Comparison of ENCODE assay signal across 11 cellular contexts in the genomic region with DNA sequence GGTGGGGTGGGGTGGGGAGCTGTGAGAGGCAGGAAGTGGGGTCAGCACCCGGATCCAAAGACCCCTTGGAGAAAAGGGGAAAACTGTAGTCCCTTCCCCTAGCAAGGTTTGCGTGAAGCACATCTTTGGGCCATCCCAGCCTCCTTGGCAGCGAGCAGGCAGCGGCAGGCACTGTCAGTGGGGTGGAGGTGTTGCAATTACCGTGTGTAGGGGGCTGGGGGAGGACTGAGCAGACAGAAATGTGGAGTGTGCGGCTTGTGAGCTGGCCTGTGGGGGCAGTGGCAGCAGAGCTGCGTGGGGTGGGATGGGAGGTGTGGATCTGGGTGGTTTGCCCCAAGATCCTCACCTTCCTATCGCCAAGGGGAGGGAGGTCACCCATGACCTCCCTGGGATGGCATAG. TPM values are rescaled to one million over a fixed set of nuclear protein-coding genes. Genes with fewer than 3 reads are reported as not detected.
DNase-seq lines count a peak whose midpoint lies in the region; ATAC-seq, FAIRE-seq and TF ChIP-seq lines count a peak whose summit lies in the region.
"Had no signal": no experiment of that assay in that cellular context is flagged by ENCODE, and none has a peak within 500 bp of the region (broad histone marks: within the 10 kb centered on the region; RNA-seq: fewer than 3 reads in every experiment).

No MANE protein-coding gene starts in this region.

- H3K4me3 Mint-ChIP-seq in CD4-positive, alpha-beta memory T cell, result peak overlapping the region in 4 of 8 donors; percentile 42 to 54 (median 46)

- peaks cover 12 to 31% (median 22%) of the 10 kb centered on the region in 4 donors for H3K4me1 Mint-ChIP-seq in CD4-positive, alpha-beta memory T cell

- H3K9me3 Mint-ChIP-seq in CD4-positive, alpha-beta memory T cell, result peaks cover 0 to 2% (median 0%) of the 10 kb centered on the region in 8 donors

- H3K9me3 ChIP-seq in CD4-positive, alpha-beta memory T cell (ENCODE audit: control insufficient read depth in 1 of 2, low read length in 2 of 2), result no peaks in the 10 kb centered on the region
- no peaks in the 10 kb centered on the region for H3K9me3 ChIP-seq in esophagus (ENCODE audit: control insufficient read depth in 2 of 2, insufficient read depth in 1 of 2, low read depth in 1 of 2, low read length in 1 of 2)
- H3K9me3 ChIP-seq in psoas muscle, result no peaks in the 10 kb centered on the region

- H3K27me3 Mint-ChIP-seq in CD4-positive, alpha-beta memory T cell, result no peaks in the 10 kb centered on the region

- peaks cover 34% of the 10 kb centered on the region for H3K4me1 ChIP-seq in CD4-positive, alpha-beta memory T cell (ENCODE audit: insufficient read depth, low read length)
- peaks cover 34 to 70% of the 10 kb centered on the region in 2 donors for H3K4me1 ChIP-seq in esophagus (ENCODE audit: control insufficient read depth in 2 of 2, insufficient read depth in 2 of 2, low read length in 1 of 2)
- H3K4me1 ChIP-seq in psoas muscle, result peaks cover 83% of the 10 kb centered on the region

- peak in 1 of 5 donors; percentile 49 for DNase-seq in CD4-positive, alpha-beta memory T cell
- DNase-seq in RCC 7860 (ENCODE audit: low spot score), result peak; percentile 62
- no peak for DNase-seq in psoas muscle
- DNase-seq in hippocampal formation (lab: John Stamatoyannopoulos, UW), result no peak
- DNase-seq in T-helper 9 cell, result no peak
- DNase-seq in foreskin fibroblast, result no peak
- no peak for DNase-seq in frontal cortex (ENCODE audit: low spot score in 2 of 2)
- DNase-seq: midbrain, NCI-H1048 had no signal

- no peaks in the 10 kb centered on the region for H3K27me3 ChIP-seq in CD4-positive, alpha-beta memory T cell (ENCODE audit: insufficient read depth, low read length)
- H3K27me3 ChIP-seq in esophagus (ENCODE audit: control insufficient read depth in 1 of 2, insufficient read depth in 2 of 2, low read length in 2 of 2), result no peaks in the 10 kb centered on the region
- no peaks in the 10 kb centered on the region for H3K27me3 ChIP-seq in psoas muscle (ENCODE audit: insufficient read depth in 3 of 3, low read length in 2 of 3)

- H3K36me3 Mint-ChIP-seq in CD4-positive, alpha-beta memory T cell, result no peaks in the 10 kb centered on the region

- H3K4me3 ChIP-seq in CD4-positive, alpha-beta memory T cell (ENCODE audit: low read length in 2 of 2), result no peak overlapping the region
- no peak overlapping the region for H3K4me3 ChIP-seq in esophagus (ENCODE audit: low read depth in 1 of 2, low read length in 2 of 2)
- peak overlapping the region; percentile 39 for H3K4me3 ChIP-seq in psoas muscle
- no peak overlapping the region for H3K4me3 ChIP-seq in foreskin fibroblast (ENCODE audit: low read depth in 1 of 2, low read length in 2 of 2)

- ATAC-seq in psoas muscle, result peak in 1 of 4 donors; percentile 19

- CTCF ChIA-PET in CD4-positive, alpha-beta memory T cell (lab: Charles Lee; ENCODE audit: partially characterized antibody), result interaction anchor here (2.5 to 3.2 kb wide), 2 partner anchors 13 to 36 kb away, joined by 9 to 19 read pairs; no protein-coding TSS in a partner anchor

- FAIRE-seq in RCC 7860 (lab: Jason Lieb, UNC) (no peak), frontal cortex (lab: Jason Lieb, UNC) (no peak)

- H3K27ac ChIP-seq in CD4-positive, alpha-beta memory T cell (ENCODE audit: low read depth, low read length), result peak overlapping the region; percentile 55
- H3K27ac ChIP-seq in esophagus (ENCODE audit: low read depth in 2 of 2, low read length in 1 of 2) (peak overlapping the region; percentile 88 to 91), psoas muscle (peak overlapping the region; percentile 87)
- H3K27ac ChIP-seq: GM23248 had no signal

- POLR2A ChIA-PET in CD4-positive, alpha-beta memory T cell (lab: Charles Lee; ENCODE audit: partially characterized antibody), result interaction anchor here (1.9 kb wide), 1 partner anchor 13 kb away, joined by 5 read pairs; no protein-coding TSS in a partner anchor

- H3K27ac Mint-ChIP-seq in CD4-positive, alpha-beta memory T cell, result peak overlapping the region; percentile 83 to 96 (median 90)

- 59 to 78% methylated on average over 7 to 8 of the region's 8 CpGs for WGBS in esophagus, 2 donors
- 54 to 83% (median 69%) methylated on average over 7 to 8 of the region's 8 CpGs for WGBS in psoas muscle, 3 donors

- intact Hi-C loops in CD4-positive, alpha-beta memory T cell (cut with micrococcal nuclease), result loop anchor here (1.0 to 5.0 kb wide), 2 partner anchors 12 to 36 kb away; no protein-coding TSS in a partner anchor
- intact Hi-C loops in psoas muscle (cut with DNase I), result no loop called here

- TF ChIP-seq CTCF in psoas muscle (IDR thresholded peaks at IDR 0.05) (no peak), foreskin fibroblast (IDR thresholded peaks at IDR 0.05; ENCODE audit: low read depth, low read length) (no peak)

- no peaks in the 10 kb centered on the region for H3K36me3 ChIP-seq in CD4-positive, alpha-beta memory T cell (ENCODE audit: insufficient read depth, low read length)
- H3K36me3 ChIP-seq in esophagus (ENCODE audit: control insufficient read depth in 2 of 2, insufficient read depth in 2 of 2, low read length in 1 of 2) (no peaks in the 10 kb centered on the region), psoas muscle (ENCODE audit: insufficient read depth in 1 of 2, low read depth in 1 of 2) (no peaks in the 10 kb centered on the region)

RNA-seq across cellular contexts. Expression of a gene that starts 16.4 kb away (rescaled TPM):
- under 1 TPM; 0.30 to 0.44 TPM for total RNA-seq in CD4-positive, alpha-beta memory T cell
- under 1 TPM in 1 of 2 donors, not detected in 1; 0.52 TPM for polyA plus RNA-seq in CD4-positive, alpha-beta memory T cell
- polyA plus RNA-seq in esophagus (1 to 10 TPM; 1.7 to 5.0 TPM), psoas muscle (1 to 10 TPM in 2 of 3 donors, under 1 TPM in 1; 0.57 to 2.1 (median 1.7) TPM)
- total RNA-seq in psoas muscle (1 to 10 TPM; 1.9 to 5.1 (median 3.3) TPM), frontal cortex (4.9 TPM)

RNA-seq across cellular contexts. Expression of a gene that starts 55.8 kb away (rescaled TPM):
- 1 to 10 TPM in 1 of 2 experiments, under 1 TPM in 1; 0.94 to 1.6 TPM for total RNA-seq in CD4-positive, alpha-beta memory T cell
- under 1 TPM; 0.44 to 0.83 TPM for polyA plus RNA-seq in CD4-positive, alpha-beta memory T cell
- polyA plus RNA-seq in esophagus (1 to 10 TPM in 1 of 2 donors, under 1 TPM in 1; 0.18 to 1.3 TPM), psoas muscle (under 1 TPM; 0.01 to 0.08 (median 0.08) TPM)
- total RNA-seq in psoas muscle (under 1 TPM in 3 of 4 donors, not detected in 1; 0.15 to 0.24 (median 0.24) TPM), frontal cortex (0.82 TPM)
- total RNA-seq: GM23248 had no signal
